In the genomic region with DNA sequence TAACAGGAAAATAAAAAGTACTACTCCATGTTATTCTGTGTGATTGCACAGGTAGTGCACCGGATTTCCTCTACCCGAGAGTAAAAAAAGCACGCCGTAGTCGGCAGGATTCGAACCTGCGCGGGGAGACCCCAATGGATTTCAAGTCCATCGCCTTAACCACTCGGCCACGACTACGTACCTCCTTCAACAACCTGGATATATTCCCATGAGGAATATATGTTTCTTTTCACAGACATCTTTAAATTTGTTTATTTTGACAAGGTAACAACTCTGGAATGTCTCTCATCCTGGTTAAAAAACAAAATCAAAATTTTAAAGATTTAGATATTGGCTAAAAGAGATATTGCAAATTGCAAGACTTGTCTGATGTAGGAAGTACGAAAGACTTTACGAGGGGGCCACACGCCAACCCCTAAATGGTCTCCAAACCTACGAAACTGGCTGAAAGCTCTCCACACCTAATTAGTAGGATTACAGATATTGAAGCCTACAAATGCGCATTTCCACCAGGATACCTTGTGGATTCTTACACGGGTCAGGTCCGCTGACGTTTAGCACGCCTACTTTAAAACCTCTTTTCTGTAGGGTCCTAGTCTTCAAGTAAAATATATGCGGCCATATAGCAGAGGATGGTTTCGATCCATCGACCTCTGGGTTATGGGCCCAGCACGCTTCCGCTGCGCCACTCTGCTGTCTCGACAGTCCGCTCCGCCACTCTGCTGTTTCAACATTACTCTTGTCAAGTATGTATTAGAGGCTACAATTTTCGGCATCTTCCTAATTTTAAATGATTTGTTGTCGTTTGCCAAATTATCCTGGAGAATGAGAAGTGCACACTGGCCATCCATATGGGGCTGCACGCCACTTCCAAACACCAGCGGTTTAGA, we compare ENCODE assay signal across 8 cellular contexts. TPM values are rescaled to one million over a fixed set of nuclear protein-coding genes. Genes with fewer than 3 reads are reported as not detected.
DNase-seq lines count a peak whose midpoint lies in the region; ATAC-seq and TF ChIP-seq lines count a peak whose summit lies in the region.

No MANE protein-coding gene starts in this region.

- H3K36me3 ChIP-seq in Loucy (ENCODE audit: insufficient read depth, low read length) (no peaks in the 10 kb centered on the region), osteoblast (ENCODE audit: insufficient read depth, low read length) (no peaks in the 10 kb centered on the region), thoracic aorta (no peaks in the 10 kb centered on the region)

- 0 out of 2 replicates have a peak, but pooled peaks cover 6% of the 10 kb centered on the region for H3F3A ChIP-seq in Loucy (ENCODE audit: low read depth)

- no peak for TF ChIP-seq CTCF in AG10803 (conservative IDR thresholded peaks at IDR 0.05; ENCODE audit: low read length)
- no peak for TF ChIP-seq CTCF in Loucy (conservative IDR thresholded peaks at IDR 0.05; ENCODE audit: low read length)
- no peak for TF ChIP-seq CTCF in osteoblast (IDR thresholded peaks at IDR 0.05; ENCODE audit: extremely low read depth, low read depth, low read length)
- no peak for TF ChIP-seq CTCF in thoracic aorta (IDR thresholded peaks at IDR 0.05)

- H3K27me3 ChIP-seq in Loucy (ENCODE audit: insufficient read depth, low read length, poor library complexity, severe bottlenecking) (no peaks in the 10 kb centered on the region), osteoblast (ENCODE audit: insufficient read depth, low read length) (no peaks in the 10 kb centered on the region), thoracic aorta (replicated peaks; ENCODE audit: insufficient read depth) (no peaks in the 10 kb centered on the region)

- H4K20me1 ChIP-seq in Loucy (ENCODE audit: insufficient read depth, low read length, poor library complexity, severe bottlenecking) (no peaks in the 10 kb centered on the region), osteoblast (ENCODE audit: insufficient read depth, low read length) (no peaks in the 10 kb centered on the region)

- in situ Hi-C loops in SK-MEL-5 (cut with HindIII; ENCODE audit: low pct_unique_long_range_greater_than_20kb, low sequenced_read_pairs): no loop called here

- H3K9me2 ChIP-seq in Loucy (replicated peaks; ENCODE audit: low read depth, low read length): no peaks in the 10 kb centered on the region

- peaks cover 40% of the 10 kb centered on the region for H3K4me1 ChIP-seq in Loucy (ENCODE audit: insufficient read depth, low read length, poor library complexity, severe bottlenecking)
- peaks cover 19% of the 10 kb centered on the region for H3K4me1 ChIP-seq in osteoblast (ENCODE audit: insufficient read depth, low read length)
- H3K4me1 ChIP-seq in thoracic aorta (ENCODE audit: control insufficient read depth in 1 of 2, low read depth in 2 of 2): peaks cover 0 to 3% of the 10 kb centered on the region in 2 donors

- DNase-seq in AG10803 (ENCODE audit: low read depth) (peak; percentile 91), SK-MEL-5 (ENCODE audit: low read depth, low spot score) (peak; percentile 96), germinal center (ENCODE audit: low spot score) (peak; percentile 23), osteoblast (ENCODE audit: insufficient read length, low spot score, missing footprints) (peak; percentile 83), thoracic aorta (ENCODE audit: low spot score) (peak; percentile 25)
- DNase-seq in activated naive CD4-positive, alpha-beta T cell treated with Interleukin-2 at 50 U/mL for 16 hours: peak; percentile 80

- H2AFZ ChIP-seq in Loucy (ENCODE audit: low read length): peak overlapping the region; percentile 92
- peak overlapping the region; percentile 67 for H2AFZ ChIP-seq in osteoblast (ENCODE audit: low read length)

- H3K4me2 ChIP-seq in Loucy (ENCODE audit: low read depth, low read length, poor library complexity, severe bottlenecking): peak overlapping the region; percentile 68
- peak overlapping the region; percentile 83 for H3K4me2 ChIP-seq in osteoblast (ENCODE audit: insufficient read depth, low read length)

- H3K79me2 ChIP-seq in Loucy (ENCODE audit: insufficient read depth, low read length) (no peaks in the 10 kb centered on the region), osteoblast (ENCODE audit: insufficient read depth, low read length) (no peaks in the 10 kb centered on the region)

- ATAC-seq in GM19455 (IDR thresholded peaks at IDR 0.05; ENCODE audit: unreplicated experiment) (peak; percentile 52), thoracic aorta (ENCODE audit: insufficient number of reproducible peaks, low FRiP score, low read depth) (peak; percentile 71)

- peak overlapping the region; percentile 38 for H3K27ac ChIP-seq in osteoblast (ENCODE audit: low read depth, low read length)
- H3K27ac ChIP-seq in thoracic aorta: peak overlapping the region; percentile 44 to 63

- peak overlapping the region; percentile 70 for H3K9ac ChIP-seq in Loucy (ENCODE audit: low read depth, low read length, poor library complexity, severe bottlenecking)

- H3K4me3 ChIP-seq in AG10803 (ENCODE audit: low read length): peak overlapping the region; percentile 66
- peak overlapping the region; percentile 81 for H3K4me3 ChIP-seq in Loucy (ENCODE audit: low read length, poor library complexity, severe bottlenecking)
- peak overlapping the region; percentile 75 for H3K4me3 ChIP-seq in osteoblast (ENCODE audit: insufficient read depth, low read length)
- peak overlapping the region; percentile 71 for H3K4me3 ChIP-seq in thoracic aorta

- H3K9me3 ChIP-seq in Loucy (ENCODE audit: insufficient read depth, low read depth, low read length) (no peaks in the 10 kb centered on the region), osteoblast (ENCODE audit: low read depth, low read length) (no peaks in the 10 kb centered on the region), thoracic aorta (no peaks in the 10 kb centered on the region)

RNA-seq across cellular contexts. Expression of a gene that starts 52.3 kb away (rescaled TPM):
- 50.9 and 54.3 TPM in 2 replicates for total RNA-seq in SK-MEL-5 (2014; rRNA removed; shearing (Covaris generic))
- polyA plus RNA-seq in SK-MEL-5 (2015; cell fraction: cytosol; rRNA removed): 51.2 and 68.9 TPM in 2 replicates
- 87.7 and 103 TPM in 2 replicates for polyA plus RNA-seq in SK-MEL-5 (2015; cell fraction: nucleus; rRNA removed)
- total RNA-seq in osteoblast (24.2 and 25.0 TPM in 2 replicates), thoracic aorta (10 to 100 TPM; 11.4 to 21.2 TPM)

Comparison
In these comparisons a context has a peak if more than half of its experiments do, and no peak if none do; other contexts are left out.
1. Peak in every context shown above with its lines: DNase-seq, ATAC-seq, H3K4me3 ChIP-seq and H3K27ac ChIP-seq.
2. DNase-seq: peak in every context shown above with its lines; median percentile 96 in SK-MEL-5; 91 in AG10803; 83 in osteoblast; 80 in activated naive CD4-positive, alpha-beta T cell treated with Interleukin-2 at 50 U/mL for 16 hours; 25 in thoracic aorta; 23 in germinal center.